ENCODE assay signal across 3 cellular contexts in genomic region chr9:94490465-94490864, GRCh38.
TF ChIP-seq lines count a peak whose summit lies in the region.

No MANE protein-coding gene starts in this region.

TF ChIP-seq in A549, 52 proteins besides CTCF, POLR2A, EP300 and RAD21 (continued from another document):
- TF ChIP-seq REST (IDR thresholded peaks at IDR 0.05): peak; percentile 76
TF ChIP-seq in A549: peak in this region for 1.

TF ChIP-seq in IMR-90, 13 proteins besides CTCF, POLR2A, EP300 and RAD21:
- TF ChIP-seq RCOR1 (IDR thresholded peaks at IDR 0.05; ENCODE audit: insufficient replicate concordance, low read length) (no peak), MAFK (IDR thresholded peaks at IDR 0.05; ENCODE audit: low read depth, low read length) (no peak), NFE2L2 (IDR thresholded peaks at IDR 0.05; ENCODE audit: low read depth, low read length) (no peak), SMC3 (IDR thresholded peaks at IDR 0.05; ENCODE audit: low read depth, low read length) (no peak), MAZ (IDR thresholded peaks at IDR 0.05; ENCODE audit: borderline replicate concordance, low read depth, low read length) (no peak), USF2 (IDR thresholded peaks at IDR 0.05; ENCODE audit: low read depth, low read length) (no peak), RFX5 (IDR thresholded peaks at IDR 0.05; ENCODE audit: low read depth, low read length) (no peak), FOS (IDR thresholded peaks at IDR 0.05; ENCODE audit: low read depth, low read length) (no peak), CEBPB (IDR thresholded peaks at IDR 0.05; ENCODE audit: low read depth, low read length) (no peak), CHD1 (IDR thresholded peaks at IDR 0.05; ENCODE audit: low read depth, low read length) (no peak), BHLHE40 (IDR thresholded peaks at IDR 0.05; ENCODE audit: low read depth, low read length) (no peak)

TF ChIP-seq in GM12878, 131 proteins besides CTCF, POLR2A, EP300 and RAD21:
- TF ChIP-seq REST (IDR thresholded peaks at IDR 0.05; ENCODE audit: low read depth, low read length) (peak; percentile 78), MTA3 (IDR thresholded peaks at IDR 0.05; ENCODE audit: borderline replicate concordance, low read length) (no peak)
